23 cellular contexts compared by ENCODE assay signal in genomic region chr15:25058080-25058785, GRCh38.
DNase-seq lines count a peak whose midpoint lies in the region; ATAC-seq and TF ChIP-seq lines count a peak whose summit lies in the region.
"Had no signal": no experiment of that assay in that cellular context is flagged by ENCODE, and none has a peak within 500 bp of the region (broad histone marks: within the 10 kb centered on the region; RNA-seq: fewer than 3 reads in every experiment).

No MANE protein-coding gene starts in this region.

- H4K91ac ChIP-seq in H9 (ENCODE audit: insufficient read length, low read depth, low read length): no peak overlapping the region

- no peak overlapping the region for H3K56ac ChIP-seq in H9 (ENCODE audit: insufficient read length, low read depth, low read length)

- no peak overlapping the region for H2AK5ac ChIP-seq in H9 (ENCODE audit: insufficient read length, low read length)

- H4K20me1 ChIP-seq in H9 (ENCODE audit: control insufficient read depth, insufficient read depth, insufficient read length) (no peaks in the 10 kb centered on the region), hepatocyte (ENCODE audit: insufficient read depth, poor library complexity, severe bottlenecking) (no peaks in the 10 kb centered on the region)

- H3K14ac ChIP-seq in H9 (ENCODE audit: insufficient read depth, low read length): no peak overlapping the region

- H2BK20ac ChIP-seq in H9 (ENCODE audit: low read depth, low read length, poor library complexity, severe bottlenecking): no peak overlapping the region

- no peak overlapping the region for H2BK15ac ChIP-seq in H9 (ENCODE audit: low read depth, low read length)

- no peak overlapping the region for H2BK120ac ChIP-seq in H9 (ENCODE audit: low read depth, low read length, poor library complexity, severe bottlenecking)

- DNase-seq in AG20443 (ENCODE audit: low spot score) (peak; percentile 7), H9 (peak; percentile 17), left lobe of liver (ENCODE audit: low spot score) (peak; percentile 28), UCSD-AML1 (lab: John Stamatoyannopoulos, UW; ENCODE audit: unreplicated experiment) (no peak), hepatocyte (ENCODE audit: low spot score) (no peak)
- DNase-seq in activated CD8-positive, alpha-beta T cell treated with anti-CD3 and anti-CD28 coated beads, Interleukin-2, amount 10 ng/mL, durations not matched to agents 7 days and 5 days: no peak
- DNase-seq: activated CD4-positive, alpha-beta T cell treated with anti-CD3 and anti-CD28 coated beads, Interleukin-2, amount 50 U/mL, for 1 hour; AML-193; effector CD4-positive, alpha-beta T cell; immature natural killer cell; natural killer cell; NCI-H1048; NCI-H2081; NK-92 treated with Interleukin-12 subunit alpha and Interleukin-12 subunit beta, amount 100 ng/mL, for 24 hours; RPMI8226; stimulated activated CD4-positive, alpha-beta T cell treated with anti-CD3 and anti-CD28 coated beads, Interleukin-15, amount 100 ng/mL, for 24 hours had no signal

- H3K4me1 ChIP-seq in H9 (ENCODE audit: insufficient read depth, low read length) (no peaks in the 10 kb centered on the region), rectal smooth muscle tissue (ENCODE audit: control insufficient read depth, insufficient read depth, low read length) (no peaks in the 10 kb centered on the region), hepatocyte (ENCODE audit: insufficient read depth) (no peaks in the 10 kb centered on the region)
- H3K4me1 ChIP-seq: heart left ventricle had no signal

- no peaks in the 10 kb centered on the region for H3K23me2 ChIP-seq in H9 (ENCODE audit: insufficient read length, low read depth, low read length, poor library complexity, severe bottlenecking)

- H2BK5ac ChIP-seq in H9 (ENCODE audit: insufficient read length, low read length): no peak overlapping the region

- peaks cover 92% of the 10 kb centered on the region for H3K9me3 ChIP-seq in H9 (ENCODE audit: control insufficient read depth, low read depth, low read length)
- H3K9me3 ChIP-seq in hepatocyte (ENCODE audit: low read depth): peaks cover 62% of the 10 kb centered on the region

- no peak overlapping the region for H3K23ac ChIP-seq in H9 (ENCODE audit: insufficient read length, low read depth, low read length)

- H3K79me2 ChIP-seq in H9 (ENCODE audit: insufficient read depth, low read length) (peaks cover 1% of the 10 kb centered on the region; the same call in 1 of the 2 replicates), hepatocyte (no peaks in the 10 kb centered on the region)

- H3K18ac ChIP-seq in H9 (ENCODE audit: insufficient read length, low read depth, low read length): no peak overlapping the region

- H3K27ac ChIP-seq in H9 (ENCODE audit: insufficient read length, low read depth, low read length): no peak overlapping the region
- no peak overlapping the region for H3K27ac ChIP-seq in rectal smooth muscle tissue (ENCODE audit: low read depth, low read length)
- no peak overlapping the region for H3K27ac ChIP-seq in hepatocyte
- H3K27ac ChIP-seq: heart left ventricle, KMS-11 had no signal

- H3K36me3 Mint-ChIP-seq in H9 (ENCODE audit: insufficient read depth in 1 of 3, low read depth in 3 of 3): peaks cover 100% of the 10 kb centered on the region in 3 experiments
- peaks cover 94% of the 10 kb centered on the region for H3K36me3 Mint-ChIP-seq in activated CD8-positive, alpha-beta T cell treated with anti-CD3 and anti-CD28 coated beads, Interleukin-2, amount 10 ng/mL, durations not matched to agents 7 days and 5 days (ENCODE audit: low read depth)

- H3K4me3 ChIP-seq in rectal smooth muscle tissue (ENCODE audit: low read length): peak overlapping the region; percentile 34
- H3K4me3 ChIP-seq in hepatocyte: no peak overlapping the region
- H3K4me3 ChIP-seq: heart left ventricle had no signal

- H3K9ac ChIP-seq in H9 (ENCODE audit: extremely low read depth, insufficient read length, low read length) (no peak overlapping the region), rectal smooth muscle tissue (ENCODE audit: low read length) (no peak overlapping the region)
- H3K9ac ChIP-seq: KMS-11 had no signal

- POLR2A ChIA-PET in activated CD8-positive, alpha-beta T cell treated with anti-CD3 and anti-CD28 coated beads, Interleukin-2, amount 10 ng/mL, durations not matched to agents 7 days and 5 days (lab: Charles Lee): no interaction called here

- ATAC-seq in left lobe of liver: no peak
- ATAC-seq in activated CD8-positive, alpha-beta T cell treated with anti-CD3 and anti-CD28 coated beads, Interleukin-2, amount 10 ng/mL, durations not matched to agents 7 days and 5 days: no peak
- no peak for ATAC-seq in HG03442 (IDR thresholded peaks at IDR 0.05; ENCODE audit: unreplicated experiment)
- ATAC-seq: natural killer cell; stimulated activated memory B cell treated with anti-CD40 and anti-IgM and Interleukin-4, amounts not matched to agents 10 μg/mL and 1 μg/mL and 100 μg/mL, for 72 hours had no signal

- no peak overlapping the region for H4K8ac ChIP-seq in H9 (replicated peaks; ENCODE audit: insufficient read length, low read depth, low read length)

- CTCF ChIA-PET in activated CD8-positive, alpha-beta T cell treated with anti-CD3 and anti-CD28 coated beads, Interleukin-2, amount 10 ng/mL, durations not matched to agents 7 days and 5 days (lab: Charles Lee): no interaction called here

- H3T11ph ChIP-seq in H9 (ENCODE audit: low read length): no peak overlapping the region

- no peak overlapping the region for H3K4me2 ChIP-seq in H9 (ENCODE audit: insufficient read depth, insufficient read length, low read length)
- H3K4me2 ChIP-seq in hepatocyte: no peak overlapping the region
- H3K4me2 ChIP-seq: KMS-11 had no signal

- H3K4ac ChIP-seq in H9 (ENCODE audit: low read depth, low read length): no peak overlapping the region

- H3K36me3 ChIP-seq in rectal smooth muscle tissue (ENCODE audit: control insufficient read depth, insufficient read depth, low read length): peaks cover 89% of the 10 kb centered on the region
- no peaks in the 10 kb centered on the region for H3K36me3 ChIP-seq in hepatocyte (replicated peaks; ENCODE audit: insufficient read depth, low read depth)

- no peak overlapping the region for H2BK12ac ChIP-seq in H9 (ENCODE audit: insufficient read length, low read depth, low read length)

- H3K9me2 ChIP-seq in hepatocyte (replicated peaks; ENCODE audit: insufficient read depth): no peaks in the 10 kb centered on the region

- WGBS in H9 (ENCODE audit: extremely low coverage, insufficient read length, low lambda C conversion rate): no CpG with 5 or more reads among the region's 18 CpGs
- 88% methylated on average over 18 of the region's 18 CpGs for WGBS in hepatocyte (ENCODE audit: low lambda C conversion rate, missing lambda C conversion rate)

- H3K27ac Mint-ChIP-seq in H9: peak overlapping the region in 1 of 3 experiments; percentile 57; a peak in 4 of 7 replicates
- H3K27ac Mint-ChIP-seq in activated CD8-positive, alpha-beta T cell treated with anti-CD3 and anti-CD28 coated beads, Interleukin-2, amount 10 ng/mL, durations not matched to agents 7 days and 5 days: no peak overlapping the region
- H3K27ac Mint-ChIP-seq: activated T-helper 1 cell treated with anti-CD3 and anti-CD28 coated beads, Interleukin-12 subunit alpha, Interleukin-12 subunit beta, Interleukin-2, Interleukin-4 antibody, amounts not matched to agents 30 ng/mL and 10 ng/mL and 1 ng/mL, durations not matched to agents 14 hours and 24 hours and 36 hours; natural killer cell; stimulated activated memory B cell treated with anti-CD40 and anti-IgM and Interleukin-4, amounts not matched to agents 10 μg/mL and 1 μg/mL and 100 μg/mL, for 72 hours; type B pancreatic cell had no signal

- H2AFZ ChIP-seq in H9 (ENCODE audit: low read length) (no peak overlapping the region), hepatocyte (no peak overlapping the region)

- H3K79me1 ChIP-seq in H9 (ENCODE audit: insufficient read depth, low read depth, low read length, poor library complexity, severe bottlenecking): no peaks in the 10 kb centered on the region

- H3K27me3 ChIP-seq in H9 (ENCODE audit: insufficient read depth, low read length): no peaks in the 10 kb centered on the region
- no peaks in the 10 kb centered on the region for H3K27me3 ChIP-seq in rectal smooth muscle tissue (ENCODE audit: control insufficient read depth, insufficient read depth, low read length)
- no peaks in the 10 kb centered on the region for H3K27me3 ChIP-seq in hepatocyte
- H3K27me3 ChIP-seq: heart left ventricle had no signal

- TF ChIP-seq CTCF in H9 (conservative IDR thresholded peaks at IDR 0.05) (no peak), hepatocyte (IDR thresholded peaks at IDR 0.05; ENCODE audit: poor library complexity) (no peak)

- H4K5ac ChIP-seq in H9 (ENCODE audit: insufficient read length, low read depth, low read length): no peak overlapping the region

- H3K9me3 Mint-ChIP-seq in H9: peaks cover 98 to 99% of the 10 kb centered on the region in 2 experiments
- peaks cover 68% of the 10 kb centered on the region for H3K9me3 Mint-ChIP-seq in activated CD8-positive, alpha-beta T cell treated with anti-CD3 and anti-CD28 coated beads, Interleukin-2, amount 10 ng/mL, durations not matched to agents 7 days and 5 days (ENCODE audit: insufficient read depth)

- peaks cover 0 to 5% of the 10 kb centered on the region in 2 experiments; a peak in 1 of 4 replicates for H3K4me1 Mint-ChIP-seq in H9
- no peaks in the 10 kb centered on the region for H3K4me1 Mint-ChIP-seq in activated CD8-positive, alpha-beta T cell treated with anti-CD3 and anti-CD28 coated beads, Interleukin-2, amount 10 ng/mL, durations not matched to agents 7 days and 5 days (ENCODE audit: low read depth)
- H3K4me1 Mint-ChIP-seq: natural killer cell; stimulated activated memory B cell treated with anti-CD40 and anti-IgM and Interleukin-4, amounts not matched to agents 10 μg/mL and 1 μg/mL and 100 μg/mL, for 72 hours had no signal

- no peak overlapping the region for H3K4me3 Mint-ChIP-seq in H9
- no peak overlapping the region for H3K4me3 Mint-ChIP-seq in activated CD8-positive, alpha-beta T cell treated with anti-CD3 and anti-CD28 coated beads, Interleukin-2, amount 10 ng/mL, durations not matched to agents 7 days and 5 days
- H3K4me3 Mint-ChIP-seq: activated T-helper 1 cell treated with anti-CD3 and anti-CD28 coated beads, Interleukin-12 subunit alpha, Interleukin-12 subunit beta, Interleukin-2, Interleukin-4 antibody, amounts not matched to agents 30 ng/mL and 10 ng/mL and 1 ng/mL, durations not matched to agents 14 hours and 24 hours and 36 hours; natural killer cell; stimulated activated memory B cell treated with anti-CD40 and anti-IgM and Interleukin-4, amounts not matched to agents 10 μg/mL and 1 μg/mL and 100 μg/mL, for 72 hours; type B pancreatic cell had no signal

- H3K27me3 Mint-ChIP-seq in H9 (ENCODE audit: low read depth): peaks cover 4% of the 10 kb centered on the region
- no peaks in the 10 kb centered on the region for H3K27me3 Mint-ChIP-seq in activated CD8-positive, alpha-beta T cell treated with anti-CD3 and anti-CD28 coated beads, Interleukin-2, amount 10 ng/mL, durations not matched to agents 7 days and 5 days (ENCODE audit: low read depth)
- H3K27me3 Mint-ChIP-seq: stimulated activated memory B cell treated with anti-CD40 and anti-IgM and Interleukin-4, amounts not matched to agents 10 μg/mL and 1 μg/mL and 100 μg/mL, for 72 hours; type B pancreatic cell had no signal

Comparison
In these comparisons a context has a peak if more than half of its experiments do, and no peak if none do; other contexts are left out.
1. DNase-seq: peak in AG20443 (single experiment), H9 (single experiment) and left lobe of liver (single experiment); none in UCSD-AML1 (single experiment), activated CD8-positive, alpha-beta T cell treated with anti-CD3 and anti-CD28 coated beads, Interleukin-2, amount 10 ng/mL, durations not matched to agents 7 days and 5 days (single experiment) and hepatocyte (single experiment).